In the genomic region with DNA sequence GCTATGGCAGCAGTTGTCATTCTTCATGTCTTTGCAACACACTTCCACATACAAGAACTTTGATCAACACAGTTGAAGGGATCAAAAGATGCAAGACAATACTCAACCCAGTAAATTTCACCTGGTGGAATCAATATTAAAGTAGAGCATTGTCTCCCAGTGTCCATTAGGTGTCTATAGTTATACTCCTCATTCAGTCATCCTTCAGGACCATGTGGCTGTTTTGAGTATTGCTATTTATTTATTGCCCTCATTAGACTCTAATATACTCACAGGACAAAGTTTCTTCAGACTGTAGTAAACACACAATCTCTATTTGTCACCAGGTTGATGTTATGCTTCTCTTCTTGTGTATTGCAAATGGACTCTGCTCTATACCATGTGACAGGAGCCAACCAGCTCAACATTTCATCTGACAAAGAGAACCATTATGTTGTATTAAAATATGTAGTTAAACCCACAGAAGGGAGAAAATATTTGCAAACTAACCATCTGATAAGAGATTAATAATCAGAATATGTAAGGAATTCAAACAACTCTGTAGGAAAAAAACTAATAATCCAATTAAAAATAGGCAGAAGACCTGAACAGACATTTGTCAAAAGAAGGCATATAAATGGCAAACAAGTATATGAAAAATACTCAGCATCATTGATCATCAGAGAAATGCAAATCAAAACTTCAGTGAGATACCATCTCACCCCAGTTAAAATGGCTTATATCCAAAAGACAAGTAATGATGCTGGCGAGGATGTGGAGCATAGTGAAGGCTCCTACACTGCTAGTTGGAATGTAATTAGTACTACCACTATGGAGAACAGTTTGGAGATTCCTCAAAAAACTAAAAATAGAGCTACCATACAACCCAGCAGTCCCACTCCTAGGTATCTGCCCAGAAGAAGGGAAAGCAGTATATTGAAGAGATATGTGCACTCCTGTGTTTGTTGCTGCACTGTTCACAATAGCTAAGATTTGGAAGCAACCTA, we compare ENCODE assay signal across 28 cellular contexts.
"Had no signal": no experiment of that assay in that cellular context is flagged by ENCODE, and none has a peak within 500 bp of the region (broad histone marks: within the 10 kb centered on the region; RNA-seq: fewer than 3 reads in every experiment).

No MANE protein-coding gene starts in this region.

- H3K4me3 ChIP-seq: esophagus squamous epithelium, gastrocnemius medialis, sigmoid colon, smooth muscle cell, upper lobe of left lung, vagina had no signal

- H3K9me3 Mint-ChIP-seq: activated naive CD4-positive, alpha-beta T cell treated with anti-CD3 and anti-CD28 coated beads, Interleukin-2, amount 50 U/mL, for 24 hours; nephron had no signal

- H3K27me3 Mint-ChIP-seq: activated CD4-positive, alpha-beta T cell treated with anti-CD3 and anti-CD28 coated beads for 36 hours; activated CD8-positive, alpha-beta memory T cell treated with anti-CD3 and anti-CD28 coated beads, Interleukin-2, amount 10 ng/mL, durations not matched to agents 7 days and 5 days; activated naive CD4-positive, alpha-beta T cell treated with anti-CD3 and anti-CD28 coated beads, Interleukin-2, amount 50 U/mL, for 24 hours; activated naive CD8-positive, alpha-beta T cell treated with anti-CD3 and anti-CD28 coated beads, Interleukin-2, amount 50 U/mL, for 24 hours; stimulated activated memory B cell treated with anti-CD40 and anti-IgM and Interleukin-4, amounts not matched to agents 10 μg/mL and 1 μg/mL and 100 μg/mL, for 72 hours; stimulated activated naive CD8-positive, alpha-beta T cell treated with anti-CD3 and anti-CD28 coated beads, Interleukin-15, amount 100 ng/mL, for 72 hours had no signal

- H3K9me3 ChIP-seq: esophagus squamous epithelium, gastrocnemius medialis, sigmoid colon, upper lobe of left lung, vagina had no signal

- H3K27ac ChIP-seq: esophagus squamous epithelium, gastrocnemius medialis, sigmoid colon, upper lobe of left lung, vagina had no signal

- H3K27me3 ChIP-seq: esophagus squamous epithelium, gastrocnemius medialis, sigmoid colon, upper lobe of left lung, vagina had no signal

- H3K4me1 Mint-ChIP-seq: stimulated activated memory B cell treated with anti-CD40 and anti-IgM and Interleukin-4, amounts not matched to agents 10 μg/mL and 1 μg/mL and 100 μg/mL, for 72 hours had no signal

- DNase-seq: activated CD4-positive, alpha-beta T cell treated with anti-CD3 and anti-CD28 coated beads for 36 hours; activated CD4-positive, CD25-positive, alpha-beta regulatory T cell; activated CD8-positive, alpha-beta memory T cell treated with anti-CD3 and anti-CD28 coated beads, Interleukin-2, amount 10 ng/mL, durations not matched to agents 7 days and 5 days; activated CD8-positive, alpha-beta T cell treated with anti-CD3 and anti-CD28 coated beads, Interleukin-2, amount 10 ng/mL, durations not matched to agents 7 days and 5 days; activated naive CD8-positive, alpha-beta T cell treated with anti-CD3 and anti-CD28 coated beads, Interleukin-2, amount 50 U/mL, for 24 hours; activated T-cell treated with anti-CD3 and anti-CD28 coated beads, Interleukin-2, amount 50 U/mL, for 48 hours; dermis blood vessel endothelial cell; effector CD4-positive, alpha-beta T cell; esophagus squamous epithelium; gastrocnemius medialis; glutamatergic neuron; hippocampal formation; kidney; left colon; mammary epithelial cell; sigmoid colon; stimulated activated CD4-positive, alpha-beta T cell treated with anti-CD3 and anti-CD28 coated beads, Interleukin-1b, Interleukin-23, amount 100 ng/mL, for 48 hours; stimulated activated CD4-positive, alpha-beta T cell treated with anti-CD3 and anti-CD28 coated beads, Interleukin-4, amount 100 ng/mL, for 4 hours; stimulated activated CD8-positive, alpha-beta memory T cell treated with anti-CD3 and anti-CD28 coated beads, Interleukin-4, amount 100 ng/mL, for 48 hours; stimulated activated naive CD8-positive, alpha-beta T cell treated with anti-CD3 and anti-CD28 coated beads, Interleukin-15, amount 100 ng/mL, for 72 hours; substantia nigra; upper lobe of left lung had no signal

- ATAC-seq: activated CD4-positive, alpha-beta T cell treated with anti-CD3 and anti-CD28 coated beads for 36 hours; activated CD8-positive, alpha-beta memory T cell treated with anti-CD3 and anti-CD28 coated beads, Interleukin-2, amount 10 ng/mL, durations not matched to agents 7 days and 5 days; activated CD8-positive, alpha-beta T cell treated with anti-CD3 and anti-CD28 coated beads, Interleukin-2, amount 10 ng/mL, durations not matched to agents 7 days and 5 days; activated naive CD8-positive, alpha-beta T cell treated with anti-CD3 and anti-CD28 coated beads, Interleukin-2, amount 50 U/mL, for 24 hours; gastrocnemius medialis; left colon; stimulated activated memory B cell treated with anti-CD40 and anti-IgM and Interleukin-4, amounts not matched to agents 10 μg/mL and 1 μg/mL and 100 μg/mL, for 72 hours; stimulated activated naive CD8-positive, alpha-beta T cell treated with anti-CD3 and anti-CD28 coated beads, Interleukin-15, amount 100 ng/mL, for 72 hours had no signal

- H3K27ac Mint-ChIP-seq: activated CD4-positive, alpha-beta T cell treated with anti-CD3 and anti-CD28 coated beads for 36 hours; activated CD8-positive, alpha-beta memory T cell treated with anti-CD3 and anti-CD28 coated beads, Interleukin-2, amount 10 ng/mL, durations not matched to agents 7 days and 5 days; activated CD8-positive, alpha-beta T cell treated with anti-CD3 and anti-CD28 coated beads, Interleukin-2, amount 10 ng/mL, durations not matched to agents 7 days and 5 days; activated naive CD4-positive, alpha-beta T cell treated with anti-CD3 and anti-CD28 coated beads, Interleukin-2, amount 50 U/mL, for 24 hours; activated naive CD8-positive, alpha-beta T cell treated with anti-CD3 and anti-CD28 coated beads, Interleukin-2, amount 50 U/mL, for 24 hours; activated T-helper 2 cell treated with anti-CD3 and anti-CD28 coated beads, Interferon-gamma antibody, Interleukin-2, Interleukin-4, amounts not matched to agents 10 μg/mL and 5 μg/mL and 100 μg/mL, durations not matched to agents 14 hours and 24 hours and 36 hours; nephron; stimulated activated memory B cell treated with anti-CD40 and anti-IgM and Interleukin-4, amounts not matched to agents 10 μg/mL and 1 μg/mL and 100 μg/mL, for 72 hours; stimulated activated naive CD8-positive, alpha-beta T cell treated with anti-CD3 and anti-CD28 coated beads, Interleukin-15, amount 100 ng/mL, for 72 hours had no signal

- H3K36me3 ChIP-seq: gastrocnemius medialis, sigmoid colon, vagina had no signal

- H3K4me3 Mint-ChIP-seq: activated CD4-positive, alpha-beta T cell treated with anti-CD3 and anti-CD28 coated beads for 36 hours; activated CD8-positive, alpha-beta memory T cell treated with anti-CD3 and anti-CD28 coated beads, Interleukin-2, amount 10 ng/mL, durations not matched to agents 7 days and 5 days; activated CD8-positive, alpha-beta T cell treated with anti-CD3 and anti-CD28 coated beads, Interleukin-2, amount 10 ng/mL, durations not matched to agents 7 days and 5 days; activated naive CD4-positive, alpha-beta T cell treated with anti-CD3 and anti-CD28 coated beads, Interleukin-2, amount 50 U/mL, for 24 hours; activated naive CD8-positive, alpha-beta T cell treated with anti-CD3 and anti-CD28 coated beads, Interleukin-2, amount 50 U/mL, for 24 hours; nephron; stimulated activated memory B cell treated with anti-CD40 and anti-IgM and Interleukin-4, amounts not matched to agents 10 μg/mL and 1 μg/mL and 100 μg/mL, for 72 hours; stimulated activated naive CD8-positive, alpha-beta T cell treated with anti-CD3 and anti-CD28 coated beads, Interleukin-15, amount 100 ng/mL, for 72 hours had no signal

- H3K4me2 ChIP-seq: smooth muscle cell had no signal
